1 cellular context compared by ENCODE assay signal in the genomic region with DNA sequence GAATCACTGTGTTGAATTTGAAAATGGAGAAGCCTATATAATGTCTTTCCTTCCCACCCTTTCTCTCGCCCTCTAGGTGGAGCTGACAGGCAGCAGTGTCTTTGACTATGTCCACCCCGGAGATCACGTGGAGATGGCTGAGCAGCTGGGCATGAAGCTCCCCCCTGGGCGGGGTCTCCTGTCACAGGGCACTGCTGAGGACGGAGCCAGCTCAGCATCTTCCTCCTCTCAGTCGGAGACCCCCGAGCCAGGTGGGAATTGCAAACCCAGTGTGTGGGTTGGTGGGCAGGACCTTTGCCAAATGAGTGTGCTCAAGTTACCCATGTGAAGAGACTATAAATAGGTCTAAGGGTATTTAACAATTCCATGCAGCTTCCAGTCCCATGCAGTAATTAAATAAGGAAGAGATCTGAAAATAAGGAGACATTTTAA.
TF ChIP-seq lines count a peak whose summit lies in the region.

No MANE protein-coding gene starts in this region.

TF ChIP-seq in H1, 55 proteins besides CTCF, POLR2A, EP300 and RAD21 (continued from another document):
- TF ChIP-seq USF2 (IDR thresholded peaks at IDR 0.05; ENCODE audit: low read length): peak; percentile 90
- TF ChIP-seq TBP (IDR thresholded peaks at IDR 0.05; ENCODE audit: low read depth, low read length): no peak
- TF ChIP-seq NRF1 (IDR thresholded peaks at IDR 0.05; ENCODE audit: low read depth, low read length): no peak
- TF ChIP-seq YY1 (IDR thresholded peaks at IDR 0.05; ENCODE audit: low read depth, low read length): peak; percentile 75; the same call in 1 of the 2 replicates
- TF ChIP-seq SAP30 (IDR thresholded peaks at IDR 0.05; ENCODE audit: insufficient read depth, insufficient replicate concordance, low read length): no peak
- no peak for TF ChIP-seq SP2 (IDR thresholded peaks at IDR 0.05; ENCODE audit: low read length)
- TF ChIP-seq ATF2 (IDR thresholded peaks at IDR 0.05; ENCODE audit: low read length): no peak
- TF ChIP-seq MAFK (IDR thresholded peaks at IDR 0.05; ENCODE audit: low read depth, low read length): no peak
- TF ChIP-seq NANOG (IDR thresholded peaks at IDR 0.05; ENCODE audit: insufficient read depth, low read depth, low read length, poor library complexity, severe bottlenecking): no peak
- no peak for TF ChIP-seq CBX5 (IDR thresholded peaks at IDR 0.05; ENCODE audit: low read depth, low read length)
- no peak for TF ChIP-seq SIRT6 (IDR thresholded peaks at IDR 0.05; ENCODE audit: low read length)
- no peak for TF ChIP-seq KDM4A (IDR thresholded peaks at IDR 0.05; ENCODE audit: low read depth, low read length, severe bottlenecking)
- no peak for TF ChIP-seq BCL11A (IDR thresholded peaks at IDR 0.05; ENCODE audit: low read depth in 2 of 2, low read length in 2 of 2)
- no peak for TF ChIP-seq SP1 (IDR thresholded peaks at IDR 0.05; ENCODE audit: low read depth, low read length)
- no peak for TF ChIP-seq KDM5A (IDR thresholded peaks at IDR 0.05; ENCODE audit: low read length)
- no peak for TF ChIP-seq RFX5 (IDR thresholded peaks at IDR 0.05; ENCODE audit: borderline replicate concordance, low read depth, low read length)
- peak in 1 of 2 experiments; percentile 41; a peak in 1 of 4 replicates for TF ChIP-seq HDAC2 (IDR thresholded peaks at IDR 0.05; ENCODE audit: borderline replicate concordance in 1 of 2, low read depth in 2 of 2, low read length in 2 of 2)
- TF ChIP-seq ASH2L (IDR thresholded peaks at IDR 0.05; ENCODE audit: low read length): no peak
- no peak for TF ChIP-seq TAF7 (optimal IDR thresholded peaks at IDR 0.05; ENCODE audit: borderline replicate concordance, low read depth, low read length)
- TF ChIP-seq HDAC6 (IDR thresholded peaks at IDR 0.05; ENCODE audit: low read depth, low read length): no peak
- no peak for TF ChIP-seq RNF2 (IDR thresholded peaks at IDR 0.05; ENCODE audit: borderline replicate concordance, low read depth, low read length, missing control alignments, poor library complexity, severe bottlenecking)
- TF ChIP-seq, protein P1, sequence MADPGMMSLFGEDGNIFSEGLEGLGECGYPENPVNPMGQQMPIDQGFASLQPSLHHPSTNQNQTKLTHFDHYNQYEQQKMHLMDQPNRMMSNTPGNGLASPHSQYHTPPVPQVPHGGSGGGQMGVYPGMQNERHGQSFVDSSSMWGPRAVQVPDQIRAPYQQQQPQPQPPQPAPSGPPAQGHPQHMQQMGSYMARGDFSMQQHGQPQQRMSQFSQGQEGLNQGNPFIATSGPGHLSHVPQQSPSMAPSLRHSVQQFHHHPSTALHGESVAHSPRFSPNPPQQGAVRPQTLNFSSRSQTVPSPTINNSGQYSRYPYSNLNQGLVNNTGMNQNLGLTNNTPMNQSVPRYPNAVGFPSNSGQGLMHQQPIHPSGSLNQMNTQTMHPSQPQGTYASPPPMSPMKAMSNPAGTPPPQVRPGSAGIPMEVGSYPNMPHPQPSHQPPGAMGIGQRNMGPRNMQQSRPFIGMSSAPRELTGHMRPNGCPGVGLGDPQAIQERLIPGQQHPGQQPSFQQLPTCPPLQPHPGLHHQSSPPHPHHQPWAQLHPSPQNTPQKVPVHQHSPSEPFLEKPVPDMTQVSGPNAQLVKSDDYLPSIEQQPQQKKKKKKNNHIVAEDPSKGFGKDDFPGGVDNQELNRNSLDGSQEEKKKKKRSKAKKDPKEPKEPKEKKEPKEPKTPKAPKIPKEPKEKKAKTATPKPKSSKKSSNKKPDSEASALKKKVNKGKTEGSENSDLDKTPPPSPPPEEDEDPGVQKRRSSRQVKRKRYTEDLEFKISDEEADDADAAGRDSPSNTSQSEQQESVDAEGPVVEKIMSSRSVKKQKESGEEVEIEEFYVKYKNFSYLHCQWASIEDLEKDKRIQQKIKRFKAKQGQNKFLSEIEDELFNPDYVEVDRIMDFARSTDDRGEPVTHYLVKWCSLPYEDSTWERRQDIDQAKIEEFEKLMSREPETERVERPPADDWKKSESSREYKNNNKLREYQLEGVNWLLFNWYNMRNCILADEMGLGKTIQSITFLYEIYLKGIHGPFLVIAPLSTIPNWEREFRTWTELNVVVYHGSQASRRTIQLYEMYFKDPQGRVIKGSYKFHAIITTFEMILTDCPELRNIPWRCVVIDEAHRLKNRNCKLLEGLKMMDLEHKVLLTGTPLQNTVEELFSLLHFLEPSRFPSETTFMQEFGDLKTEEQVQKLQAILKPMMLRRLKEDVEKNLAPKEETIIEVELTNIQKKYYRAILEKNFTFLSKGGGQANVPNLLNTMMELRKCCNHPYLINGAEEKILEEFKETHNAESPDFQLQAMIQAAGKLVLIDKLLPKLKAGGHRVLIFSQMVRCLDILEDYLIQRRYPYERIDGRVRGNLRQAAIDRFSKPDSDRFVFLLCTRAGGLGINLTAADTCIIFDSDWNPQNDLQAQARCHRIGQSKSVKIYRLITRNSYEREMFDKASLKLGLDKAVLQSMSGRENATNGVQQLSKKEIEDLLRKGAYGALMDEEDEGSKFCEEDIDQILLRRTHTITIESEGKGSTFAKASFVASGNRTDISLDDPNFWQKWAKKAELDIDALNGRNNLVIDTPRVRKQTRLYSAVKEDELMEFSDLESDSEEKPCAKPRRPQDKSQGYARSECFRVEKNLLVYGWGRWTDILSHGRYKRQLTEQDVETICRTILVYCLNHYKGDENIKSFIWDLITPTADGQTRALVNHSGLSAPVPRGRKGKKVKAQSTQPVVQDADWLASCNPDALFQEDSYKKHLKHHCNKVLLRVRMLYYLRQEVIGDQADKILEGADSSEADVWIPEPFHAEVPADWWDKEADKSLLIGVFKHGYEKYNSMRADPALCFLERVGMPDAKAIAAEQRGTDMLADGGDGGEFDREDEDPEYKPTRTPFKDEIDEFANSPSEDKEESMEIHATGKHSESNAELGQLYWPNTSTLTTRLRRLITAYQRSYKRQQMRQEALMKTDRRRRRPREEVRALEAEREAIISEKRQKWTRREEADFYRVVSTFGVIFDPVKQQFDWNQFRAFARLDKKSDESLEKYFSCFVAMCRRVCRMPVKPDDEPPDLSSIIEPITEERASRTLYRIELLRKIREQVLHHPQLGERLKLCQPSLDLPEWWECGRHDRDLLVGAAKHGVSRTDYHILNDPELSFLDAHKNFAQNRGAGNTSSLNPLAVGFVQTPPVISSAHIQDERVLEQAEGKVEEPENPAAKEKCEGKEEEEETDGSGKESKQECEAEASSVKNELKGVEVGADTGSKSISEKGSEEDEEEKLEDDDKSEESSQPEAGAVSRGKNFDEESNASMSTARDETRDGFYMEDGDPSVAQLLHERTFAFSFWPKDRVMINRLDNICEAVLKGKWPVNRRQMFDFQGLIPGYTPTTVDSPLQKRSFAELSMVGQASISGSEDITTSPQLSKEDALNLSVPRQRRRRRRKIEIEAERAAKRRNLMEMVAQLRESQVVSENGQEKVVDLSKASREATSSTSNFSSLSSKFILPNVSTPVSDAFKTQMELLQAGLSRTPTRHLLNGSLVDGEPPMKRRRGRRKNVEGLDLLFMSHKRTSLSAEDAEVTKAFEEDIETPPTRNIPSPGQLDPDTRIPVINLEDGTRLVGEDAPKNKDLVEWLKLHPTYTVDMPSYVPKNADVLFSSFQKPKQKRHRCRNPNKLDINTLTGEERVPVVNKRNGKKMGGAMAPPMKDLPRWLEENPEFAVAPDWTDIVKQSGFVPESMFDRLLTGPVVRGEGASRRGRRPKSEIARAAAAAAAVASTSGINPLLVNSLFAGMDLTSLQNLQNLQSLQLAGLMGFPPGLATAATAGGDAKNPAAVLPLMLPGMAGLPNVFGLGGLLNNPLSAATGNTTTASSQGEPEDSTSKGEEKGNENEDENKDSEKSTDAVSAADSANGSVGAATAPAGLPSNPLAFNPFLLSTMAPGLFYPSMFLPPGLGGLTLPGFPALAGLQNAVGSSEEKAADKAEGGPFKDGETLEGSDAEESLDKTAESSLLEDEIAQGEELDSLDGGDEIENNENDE (IDR thresholded peaks at IDR 0.05; ENCODE audit: insufficient replicate concordance, low read length): no peak
- TF ChIP-seq, protein P2, sequence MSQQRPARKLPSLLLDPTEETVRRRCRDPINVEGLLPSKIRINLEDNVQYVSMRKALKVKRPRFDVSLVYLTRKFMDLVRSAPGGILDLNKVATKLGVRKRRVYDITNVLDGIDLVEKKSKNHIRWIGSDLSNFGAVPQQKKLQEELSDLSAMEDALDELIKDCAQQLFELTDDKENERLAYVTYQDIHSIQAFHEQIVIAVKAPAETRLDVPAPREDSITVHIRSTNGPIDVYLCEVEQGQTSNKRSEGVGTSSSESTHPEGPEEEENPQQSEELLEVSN (IDR thresholded peaks at IDR 0.05): 0 out of 2 replicates have a peak, but pooled peaks have one; percentile 37
- TF ChIP-seq PHF8 (conservative IDR thresholded peaks at IDR 0.05; ENCODE audit: low read depth, low read length): no peak
- TF ChIP-seq EZH2 (IDR thresholded peaks at IDR 0.05; ENCODE audit: low read depth, low read length, severe bottlenecking): no peak
- TF ChIP-seq POU5F1 (IDR thresholded peaks at IDR 0.05; ENCODE audit: low read depth, low read length): no peak
- no peak for TF ChIP-seq TEAD4 (IDR thresholded peaks at IDR 0.05; ENCODE audit: low read depth, low read length)
- no peak for TF ChIP-seq CEBPB (IDR thresholded peaks at IDR 0.05; ENCODE audit: low read depth, low read length)
- no peak for TF ChIP-seq SIX5 (IDR thresholded peaks at IDR 0.05; ENCODE audit: low read depth, low read length)
- TF ChIP-seq CTBP2 (IDR thresholded peaks at IDR 0.05; ENCODE audit: borderline replicate concordance, insufficient read depth, insufficient read length, low read length): no peak
- no peak for TF ChIP-seq CBX8 (IDR thresholded peaks at IDR 0.05; ENCODE audit: borderline replicate concordance, low read depth, low read length)
- no peak for TF ChIP-seq TAF1 (IDR thresholded peaks at IDR 0.05; ENCODE audit: low read depth, low read length)
- TF ChIP-seq SUZ12 (IDR thresholded peaks at IDR 0.05; ENCODE audit: low read length): no peak
- no peak for TF ChIP-seq EGR1 (IDR thresholded peaks at IDR 0.05; ENCODE audit: borderline replicate concordance, low read depth, low read length)
- no peak for TF ChIP-seq FOSL1 (IDR thresholded peaks at IDR 0.05; ENCODE audit: insufficient read depth, low read depth, low read length)
- TF ChIP-seq MAX (IDR thresholded peaks at IDR 0.05): peak; percentile 83
- TF ChIP-seq GTF2F1 (IDR thresholded peaks at IDR 0.05; ENCODE audit: borderline replicate concordance, low read depth, low read length): no peak
- no peak for TF ChIP-seq KDM1A (IDR thresholded peaks at IDR 0.05; ENCODE audit: borderline replicate concordance, low read length)
- TF ChIP-seq ZNF274 (IDR thresholded peaks at IDR 0.05; ENCODE audit: borderline replicate concordance, extremely low read depth, low read length): no peak
- no peak for TF ChIP-seq POLR2AphosphoS5 (IDR thresholded peaks at IDR 0.05; ENCODE audit: low read depth, low read length)
- no peak for TF ChIP-seq RXRA (IDR thresholded peaks at IDR 0.05; ENCODE audit: insufficient read depth, low read depth, low read length)
- TF ChIP-seq CHD2 (IDR thresholded peaks at IDR 0.05; ENCODE audit: low read length): no peak
- TF ChIP-seq BACH1 (IDR thresholded peaks at IDR 0.05; ENCODE audit: low read length): no peak
